35 cellular contexts compared by ENCODE assay signal in the genomic region with DNA sequence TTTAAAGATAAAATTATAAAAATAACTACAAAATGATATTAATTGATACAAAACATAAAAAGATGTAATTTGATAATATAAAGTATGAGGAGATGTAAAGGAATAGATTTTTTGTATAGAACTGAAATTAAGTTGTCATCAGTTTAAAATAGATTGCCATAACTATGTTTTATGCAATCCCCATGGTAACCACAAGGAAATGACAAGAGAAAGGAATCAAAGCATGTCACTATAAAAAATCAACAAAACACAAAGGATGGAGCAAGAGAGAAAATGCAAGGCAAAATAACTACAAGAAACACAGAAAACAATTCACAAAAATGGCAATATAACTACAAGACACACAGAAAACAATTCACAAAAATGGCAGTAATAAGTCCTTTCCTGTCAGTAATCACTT. TPM values are rescaled to one million over a fixed set of nuclear protein-coding genes. Genes with fewer than 3 reads are reported as not detected.
"Had no signal": no experiment of that assay in that cellular context is flagged by ENCODE, and none has a peak within 500 bp of the region (broad histone marks: within the 10 kb centered on the region; RNA-seq: fewer than 3 reads in every experiment).

No MANE protein-coding gene starts in this region.

- H3K36me3 Mint-ChIP-seq: activated CD4-positive, alpha-beta memory T cell treated with anti-CD3 and anti-CD28 coated beads for 36 hours; activated CD8-positive, alpha-beta memory T cell treated with anti-CD3 and anti-CD28 coated beads, Interleukin-2, amount 10 ng/mL, durations not matched to agents 7 days and 5 days; activated naive CD4-positive, alpha-beta T cell treated with anti-CD3 and anti-CD28 coated beads, Interleukin-2, amount 10 ng/mL, durations not matched to agents 7 days and 5 days; activated naive CD4-positive, alpha-beta T cell treated with anti-CD3 and anti-CD28 coated beads, Interleukin-2, amount 50 U/mL, for 72 hours had no signal

- H3K27ac ChIP-seq: brain microvascular endothelial cell, foreskin keratinocyte, gastrocnemius medialis, heart left ventricle had no signal

- H3K4me3 ChIP-seq: gastrocnemius medialis, heart left ventricle had no signal

- DNase-seq: activated CD4-positive, alpha-beta memory T cell treated with anti-CD3 and anti-CD28 coated beads for 36 hours; activated CD4-positive, alpha-beta T cell treated with anti-CD3 and anti-CD28 coated beads for 36 hours; activated CD4-positive, alpha-beta T cell treated with anti-CD3 and anti-CD28 coated beads, Interleukin-2, amount 10 ng/mL, durations not matched to agents 24 days and 14 days; activated CD4-positive, CD25-positive, alpha-beta regulatory T cell; activated CD4-positive, CD25-positive, alpha-beta regulatory T cell treated with anti-CD3 and anti-CD28 coated beads, Interleukin-2, amount 50 U/mL, for 72 hours; activated CD8-positive, alpha-beta memory T cell treated with anti-CD3 and anti-CD28 coated beads, Interleukin-2, amount 10 ng/mL, durations not matched to agents 7 days and 5 days; activated CD8-positive, alpha-beta memory T cell treated with anti-CD3 and anti-CD28 coated beads, Interleukin-2, amount 50 U/mL, for 4 hours; activated CD8-positive, alpha-beta T cell treated with anti-CD3 and anti-CD28 coated beads, Interleukin-2, amount 10 ng/mL, durations not matched to agents 7 days and 5 days; activated gamma-delta T cell; activated naive CD4-positive, alpha-beta T cell; activated naive CD4-positive, alpha-beta T cell treated with anti-CD3 and anti-CD28 coated beads, Interleukin-2, amount 10 ng/mL, durations not matched to agents 7 days and 5 days; activated T-cell treated with anti-CD3 and anti-CD28 coated beads, Interleukin-2, amount 50 U/mL, for 24 hours; activated T-cell treated with anti-CD3 and anti-CD28 coated beads, Interleukin-2, amount 50 U/mL, for 72 hours; amniotic stem cell; anterior cingulate cortex; brain microvascular endothelial cell; cortex of kidney; dermis blood vessel endothelial cell; effector CD4-positive, alpha-beta T cell; effector memory CD8-positive, alpha-beta T cell; foreskin keratinocyte; gastrocnemius medialis; glutamatergic neuron; heart left ventricle; T-helper 2 cell had no signal

- ATAC-seq: activated CD4-positive, alpha-beta T cell treated with anti-CD3 and anti-CD28 coated beads for 36 hours; activated CD8-positive, alpha-beta memory T cell treated with anti-CD3 and anti-CD28 coated beads, Interleukin-2, amount 10 ng/mL, durations not matched to agents 7 days and 5 days; activated CD8-positive, alpha-beta T cell treated with anti-CD3 and anti-CD28 coated beads, Interleukin-2, amount 10 ng/mL, durations not matched to agents 7 days and 5 days; activated naive CD4-positive, alpha-beta T cell treated with anti-CD3 and anti-CD28 coated beads, Interleukin-2, amount 50 U/mL, for 72 hours; activated T-cell treated with anti-CD3 and anti-CD28 coated beads, Interleukin-2, amount 50 U/mL, for 72 hours; effector memory CD8-positive, alpha-beta T cell; esophagus mucosa; foreskin keratinocyte; gastrocnemius medialis; heart left ventricle had no signal

- H3K9me3 ChIP-seq: gastrocnemius medialis, heart left ventricle had no signal

- FAIRE-seq: bronchial epithelial cell had no signal

- H3K4me1 ChIP-seq: foreskin keratinocyte, gastrocnemius medialis, heart left ventricle had no signal

- H3K4me3 Mint-ChIP-seq: activated CD4-positive, alpha-beta memory T cell treated with anti-CD3 and anti-CD28 coated beads for 36 hours; activated CD4-positive, alpha-beta T cell treated with anti-CD3 and anti-CD28 coated beads for 36 hours; activated CD4-positive, alpha-beta T cell treated with anti-CD3 and anti-CD28 coated beads, Interleukin-2, amount 10 ng/mL, durations not matched to agents 24 days and 14 days; activated CD8-positive, alpha-beta memory T cell treated with anti-CD3 and anti-CD28 coated beads, Interleukin-2, amount 10 ng/mL, durations not matched to agents 7 days and 5 days; activated CD8-positive, alpha-beta T cell treated with anti-CD3 and anti-CD28 coated beads, Interleukin-2, amount 10 ng/mL, durations not matched to agents 7 days and 5 days; activated naive CD4-positive, alpha-beta T cell treated with anti-CD3 and anti-CD28 coated beads, Interleukin-2, amount 10 ng/mL, durations not matched to agents 7 days and 5 days; activated T-cell treated with anti-CD3 and anti-CD28 coated beads, Interleukin-2, amount 50 U/mL, for 24 hours; activated T-cell treated with anti-CD3 and anti-CD28 coated beads, Interleukin-2, amount 50 U/mL, for 72 hours; central memory CD8-positive, alpha-beta T cell; effector memory CD8-positive, alpha-beta T cell had no signal

- H3K4me1 Mint-ChIP-seq: activated CD4-positive, alpha-beta T cell treated with anti-CD3 and anti-CD28 coated beads for 36 hours; activated CD4-positive, alpha-beta T cell treated with anti-CD3 and anti-CD28 coated beads, Interleukin-2, amount 10 ng/mL, durations not matched to agents 24 days and 14 days; activated CD8-positive, alpha-beta memory T cell treated with anti-CD3 and anti-CD28 coated beads, Interleukin-2, amount 10 ng/mL, durations not matched to agents 7 days and 5 days; activated naive CD4-positive, alpha-beta T cell treated with anti-CD3 and anti-CD28 coated beads, Interleukin-2, amount 10 ng/mL, durations not matched to agents 7 days and 5 days; central memory CD8-positive, alpha-beta T cell had no signal

- H3K9me3 Mint-ChIP-seq: activated CD4-positive, alpha-beta memory T cell treated with anti-CD3 and anti-CD28 coated beads for 36 hours; activated CD4-positive, alpha-beta T cell treated with anti-CD3 and anti-CD28 coated beads, Interleukin-2, amount 10 ng/mL, durations not matched to agents 24 days and 14 days; activated naive CD4-positive, alpha-beta T cell treated with anti-CD3 and anti-CD28 coated beads, Interleukin-2, amount 10 ng/mL, durations not matched to agents 7 days and 5 days; activated naive CD4-positive, alpha-beta T cell treated with anti-CD3 and anti-CD28 coated beads, Interleukin-2, amount 50 U/mL, for 72 hours; activated T-cell treated with anti-CD3 and anti-CD28 coated beads, Interleukin-2, amount 50 U/mL, for 24 hours; activated T-cell treated with anti-CD3 and anti-CD28 coated beads, Interleukin-2, amount 50 U/mL, for 72 hours; central memory CD8-positive, alpha-beta T cell; effector memory CD8-positive, alpha-beta T cell had no signal

- H3K27ac Mint-ChIP-seq: activated CD4-positive, alpha-beta memory T cell treated with anti-CD3 and anti-CD28 coated beads for 36 hours; activated CD4-positive, alpha-beta T cell treated with anti-CD3 and anti-CD28 coated beads for 36 hours; activated CD4-positive, alpha-beta T cell treated with anti-CD3 and anti-CD28 coated beads, Interleukin-2, amount 10 ng/mL, durations not matched to agents 24 days and 14 days; activated CD8-positive, alpha-beta memory T cell treated with anti-CD3 and anti-CD28 coated beads, Interleukin-2, amount 10 ng/mL, durations not matched to agents 7 days and 5 days; activated CD8-positive, alpha-beta T cell treated with anti-CD3 and anti-CD28 coated beads, Interleukin-2, amount 10 ng/mL, durations not matched to agents 7 days and 5 days; activated naive CD4-positive, alpha-beta T cell treated with anti-CD3 and anti-CD28 coated beads, Interleukin-2, amount 10 ng/mL, durations not matched to agents 7 days and 5 days; activated naive CD4-positive, alpha-beta T cell treated with anti-CD3 and anti-CD28 coated beads, Interleukin-2, amount 50 U/mL, for 72 hours; activated T-cell treated with anti-CD3 and anti-CD28 coated beads, Interleukin-2, amount 50 U/mL, for 24 hours; activated T-cell treated with anti-CD3 and anti-CD28 coated beads, Interleukin-2, amount 50 U/mL, for 72 hours; effector memory CD8-positive, alpha-beta T cell had no signal

- H3K36me3 ChIP-seq: brain microvascular endothelial cell, gastrocnemius medialis, heart left ventricle had no signal

RNA-seq across cellular contexts. Expression of a gene that starts 27.0 kb away (rescaled TPM):
- total RNA-seq: activated CD4-positive, alpha-beta memory T cell treated with anti-CD3 and anti-CD28 coated beads for 36 hours; activated CD4-positive, alpha-beta T cell treated with anti-CD3 and anti-CD28 coated beads for 36 hours; activated CD4-positive, alpha-beta T cell treated with anti-CD3 and anti-CD28 coated beads, Interleukin-2, amount 10 ng/mL, durations not matched to agents 24 days and 14 days; activated CD8-positive, alpha-beta memory T cell treated with anti-CD3 and anti-CD28 coated beads for 36 hours; activated CD8-positive, alpha-beta memory T cell treated with anti-CD3 and anti-CD28 coated beads, Interleukin-2, amount 10 ng/mL, durations not matched to agents 7 days and 5 days; activated CD8-positive, alpha-beta T cell treated with anti-CD3 and anti-CD28 coated beads, Interleukin-2, amount 10 ng/mL, durations not matched to agents 7 days and 5 days; activated naive CD4-positive, alpha-beta T cell treated with anti-CD3 and anti-CD28 coated beads, Interleukin-2, amount 50 U/mL, for 72 hours; astrocyte; cardiac septum; dermis blood vessel endothelial cell; epithelial cell of proximal tubule; esophagus mucosa; foreskin keratinocyte; gastrocnemius medialis; heart left ventricle; T-helper 1 cell treated with Interleukin-12 subunit alpha and Interleukin-12 subunit beta and Interleukin-4 antibody, amounts not matched to agents 30 ng/mL and 1 ng/mL, for 36 hours had no signal
- polyA plus RNA-seq: adipose tissue, foreskin keratinocyte, heart left ventricle had no signal
